In the genomic region with DNA sequence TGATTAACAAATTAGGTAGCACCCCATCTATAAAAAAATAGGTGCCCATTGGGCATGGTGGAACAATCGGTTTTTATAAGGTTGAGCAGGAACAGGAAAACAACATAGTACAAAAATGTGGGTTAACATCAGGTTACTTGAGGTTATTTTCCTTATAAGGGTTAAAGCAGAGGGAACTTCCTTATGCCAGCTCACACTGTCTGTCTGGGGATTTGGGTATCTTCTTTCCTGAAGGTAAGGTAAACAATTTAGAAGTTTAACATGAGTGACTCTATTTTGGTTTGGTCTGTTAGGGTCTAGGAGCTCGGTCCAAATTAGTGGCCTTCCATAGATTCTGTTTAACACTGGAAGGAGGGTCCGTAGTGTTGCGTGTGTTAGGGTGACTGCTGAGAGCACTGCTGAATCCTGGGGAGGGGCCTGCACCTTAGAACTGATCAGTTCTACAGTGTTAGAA, we compare ENCODE assay signal across 8 cellular contexts. TPM values are rescaled to one million over a fixed set of nuclear protein-coding genes. Genes with fewer than 3 reads are reported as not detected.
DNase-seq lines count a peak whose midpoint lies in the region; ATAC-seq, FAIRE-seq and TF ChIP-seq lines count a peak whose summit lies in the region.

No MANE protein-coding gene starts in this region.

- H3K27ac Mint-ChIP-seq in astrocyte (ENCODE audit: unreplicated experiment): peak overlapping the region; percentile 92
- peak overlapping the region; percentile 93 to 100 (median 98) for H3K27ac Mint-ChIP-seq in naive thymus-derived CD4-positive, alpha-beta T cell

- DNase-seq in astrocyte (ENCODE audit: low read depth) (no peak), GOT3 (lab: John Stamatoyannopoulos, UW) (no peak), NCI-H774 (lab: John Stamatoyannopoulos, UW) (no peak)
- DNase-seq in naive thymus-derived CD4-positive, alpha-beta T cell: peak in 7 of 9 donors; percentile 51 to 74 (median 72)

- no peaks in the 10 kb centered on the region for H3K27me3 Mint-ChIP-seq in astrocyte (ENCODE audit: low read depth, unreplicated experiment)
- H3K27me3 Mint-ChIP-seq in naive thymus-derived CD4-positive, alpha-beta T cell: no peaks in the 10 kb centered on the region

- intact Hi-C loops in naive thymus-derived CD4-positive, alpha-beta T cell (cut with micrococcal nuclease): loop anchor here (1.0 kb wide), 2 partner anchors 10 to 32 kb away; no protein-coding TSS in a partner anchor

- peaks cover 96% of the 10 kb centered on the region for H3K79me2 ChIP-seq in astrocyte (ENCODE audit: insufficient read depth, low read length)

- peak overlapping the region; percentile 64 for H3K4me3 Mint-ChIP-seq in astrocyte (ENCODE audit: unreplicated experiment)
- H3K4me3 Mint-ChIP-seq in naive thymus-derived CD4-positive, alpha-beta T cell: peak overlapping the region; percentile 68 to 99 (median 93)

- H3K4me3 ChIP-seq in astrocyte (ENCODE audit: insufficient read depth, low read depth, low read length): no peak overlapping the region
- peak overlapping the region; percentile 44 for H3K4me3 ChIP-seq in naive thymus-derived CD4-positive, alpha-beta T cell (ENCODE audit: low read length)

- H3K4me1 ChIP-seq in astrocyte (ENCODE audit: insufficient read depth, low read length): peaks cover 59% of the 10 kb centered on the region
- H3K4me1 ChIP-seq in naive thymus-derived CD4-positive, alpha-beta T cell (ENCODE audit: control insufficient read depth in 2 of 2, insufficient read depth in 2 of 2, low read length in 2 of 2): peaks cover 68 to 73% of the 10 kb centered on the region in 2 donors

- no peak for TF ChIP-seq CTCF in astrocyte (IDR thresholded peaks at IDR 0.05; ENCODE audit: insufficient read depth, low read depth, low read length)

- H3K36me3 Mint-ChIP-seq in astrocyte (ENCODE audit: low read depth, unreplicated experiment): peaks cover 16% of the 10 kb centered on the region
- peaks cover 0 to 55% (median 21%) of the 10 kb centered on the region in 5 donors for H3K36me3 Mint-ChIP-seq in naive thymus-derived CD4-positive, alpha-beta T cell

- H3K36me3 ChIP-seq in astrocyte (ENCODE audit: insufficient read depth, low read length): peaks cover 14% of the 10 kb centered on the region
- H3K36me3 ChIP-seq in naive thymus-derived CD4-positive, alpha-beta T cell (ENCODE audit: control insufficient read depth in 2 of 3, insufficient read depth in 3 of 3, low read length in 3 of 3): no peaks in the 10 kb centered on the region

- H3K27me3 ChIP-seq in astrocyte (ENCODE audit: insufficient read depth, low read length): no peaks in the 10 kb centered on the region
- no peaks in the 10 kb centered on the region for H3K27me3 ChIP-seq in naive thymus-derived CD4-positive, alpha-beta T cell (ENCODE audit: control insufficient read depth in 2 of 2, insufficient read depth in 2 of 2, low read length in 2 of 2)

- peaks cover 37% of the 10 kb centered on the region for H4K20me1 ChIP-seq in astrocyte (ENCODE audit: insufficient read depth, low read length)

- no peaks in the 10 kb centered on the region for H3K9me3 Mint-ChIP-seq in astrocyte (ENCODE audit: unreplicated experiment)
- peaks cover 0 to 2% (median 0%) of the 10 kb centered on the region in 11 donors for H3K9me3 Mint-ChIP-seq in naive thymus-derived CD4-positive, alpha-beta T cell

- ATAC-seq in GM18508 (IDR thresholded peaks at IDR 0.05; ENCODE audit: insufficient read depth, unreplicated experiment) (peak; percentile 39), HG03378 (IDR thresholded peaks at IDR 0.05; ENCODE audit: unreplicated experiment) (peak; percentile 51), GM19455 (IDR thresholded peaks at IDR 0.05; ENCODE audit: unreplicated experiment) (no peak), HG02981 (IDR thresholded peaks at IDR 0.05; ENCODE audit: unreplicated experiment) (no peak)
- peak; percentile 83 for ATAC-seq in naive thymus-derived CD4-positive, alpha-beta T cell

- H3K4me2 ChIP-seq in astrocyte (ENCODE audit: low read length): peak overlapping the region; percentile 65

- POLR2A ChIA-PET in naive thymus-derived CD4-positive, alpha-beta T cell (lab: Charles Lee): interaction anchor here (0.6 to 18.6 kb wide), 15 partner anchors 8 to 117 kb away, joined by 3 to 342 read pairs (median 17); partner anchors contain the start of gene CHD2

- no peaks in the 10 kb centered on the region for H3K9me3 ChIP-seq in astrocyte (ENCODE audit: insufficient read depth, low read depth, low read length)
- H3K9me3 ChIP-seq in naive thymus-derived CD4-positive, alpha-beta T cell (ENCODE audit: control insufficient read depth in 2 of 3, low read length in 3 of 3): no peaks in the 10 kb centered on the region

- H3K4me1 Mint-ChIP-seq in astrocyte (ENCODE audit: low read depth, unreplicated experiment): peaks cover 70% of the 10 kb centered on the region
- peaks cover 56 to 91% (median 81%) of the 10 kb centered on the region in 7 donors for H3K4me1 Mint-ChIP-seq in naive thymus-derived CD4-positive, alpha-beta T cell

- CTCF ChIA-PET in naive thymus-derived CD4-positive, alpha-beta T cell (lab: Charles Lee): interaction anchor here (1.1 to 11.2 kb wide), 5 partner anchors 11 to 119 kb away, joined by 3 to 70 read pairs (median 9); partner anchors contain the start of gene CHD2

- peak overlapping the region; percentile 82 for H3K27ac ChIP-seq in astrocyte (ENCODE audit: low read depth, low read length)
- H3K27ac ChIP-seq in naive thymus-derived CD4-positive, alpha-beta T cell (ENCODE audit: low read depth, low read length): peak overlapping the region; percentile 92

- peak overlapping the region; percentile 49 for H3K9ac ChIP-seq in astrocyte (ENCODE audit: low read length)

- no peak for FAIRE-seq in astrocyte (lab: Jason Lieb, UNC)

- no peak overlapping the region for H2AFZ ChIP-seq in astrocyte (ENCODE audit: low read depth, low read length)

RNA-seq across cellular contexts. Expression of gene CHD2, which starts 14.7 kb away (rescaled TPM):
- total RNA-seq in astrocyte: 90.0 and 105 TPM in 2 replicates
- 100 to 1,000 TPM; 144 to 492 (median 393) TPM for total RNA-seq in naive thymus-derived CD4-positive, alpha-beta T cell
- polyA plus RNA-seq in naive thymus-derived CD4-positive, alpha-beta T cell: 100 to 1,000 TPM in 1 of 2 donors, 10 to 100 TPM in 1; 70.0 to 103 TPM

Comparison
In these comparisons a context has a peak if more than half of its experiments do, and no peak if none do; other contexts are left out.
1. ATAC-seq: peak in GM18508 (single experiment), HG03378 (single experiment) and naive thymus-derived CD4-positive, alpha-beta T cell (single experiment); none in GM19455 (single experiment) and HG02981 (single experiment).
2. DNase-seq: peak in naive thymus-derived CD4-positive, alpha-beta T cell (7 of 9); none in astrocyte (single experiment), GOT3 (single experiment) and NCI-H774 (single experiment).